Comparison of ENCODE assay signal across 3 cellular contexts in the genomic region with DNA sequence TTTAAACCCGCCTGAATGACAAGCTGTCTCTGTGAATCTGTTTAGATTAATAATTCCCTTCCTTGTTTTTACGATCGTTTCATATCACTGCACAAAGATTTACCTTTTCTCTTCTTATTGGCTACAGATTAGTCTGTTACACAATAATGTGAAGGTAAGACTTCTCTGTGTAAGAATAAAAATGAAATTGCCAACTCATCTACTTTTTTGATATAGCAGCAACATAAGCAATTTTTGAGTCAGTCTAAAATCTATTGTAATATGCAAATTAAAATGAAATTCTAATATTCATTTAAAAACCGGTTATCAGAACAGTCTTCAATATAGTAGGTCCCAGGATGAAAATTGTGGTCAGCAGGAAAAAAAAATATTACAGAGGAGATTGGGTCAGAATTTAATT.
TF ChIP-seq lines count a peak whose summit lies in the region.

No MANE protein-coding gene starts in this region.

TF ChIP-seq in HepG2, 621 proteins besides CTCF, POLR2A, EP300 and RAD21 (continues in another document):
- no peak for TF ChIP-seq MXD3 (CRISPR knock-in tag; IDR thresholded peaks at IDR 0.05)
- TF ChIP-seq ZNF891 (CRISPR knock-in tag; IDR thresholded peaks at IDR 0.05) = no peak
- no peak for TF ChIP-seq DMTF1 (CRISPR knock-in tag; IDR thresholded peaks at IDR 0.05)
- TF ChIP-seq TMF1 (CRISPR knock-in tag; IDR thresholded peaks at IDR 0.05; ENCODE audit: low read depth) = no peak
- peak; percentile 62 to 87; a peak in 3 of 4 replicates for TF ChIP-seq MAFK (conservative IDR thresholded peaks at IDR 0.05 in 1 of 2, IDR thresholded peaks at IDR 0.05 in 1 of 2; ENCODE audit: low read length in 2 of 2)
- TF ChIP-seq TARDBP (CRISPR knock-in tag; IDR thresholded peaks at IDR 0.05) = no peak
- TF ChIP-seq SP4 (CRISPR knock-in tag; IDR thresholded peaks at IDR 0.05) = no peak
- TF ChIP-seq ZFYVE20 (CRISPR knock-in tag; IDR thresholded peaks at IDR 0.05; ENCODE audit: borderline replicate concordance, low read depth) = no peak
- no peak for TF ChIP-seq TAF15 (IDR thresholded peaks at IDR 0.05; ENCODE audit: low read depth, low read length, poor library complexity, severe bottlenecking)
- peak; percentile 78 for TF ChIP-seq MAFF (IDR thresholded peaks at IDR 0.05; ENCODE audit: low read depth, low read length)
- TF ChIP-seq, protein P1, sequence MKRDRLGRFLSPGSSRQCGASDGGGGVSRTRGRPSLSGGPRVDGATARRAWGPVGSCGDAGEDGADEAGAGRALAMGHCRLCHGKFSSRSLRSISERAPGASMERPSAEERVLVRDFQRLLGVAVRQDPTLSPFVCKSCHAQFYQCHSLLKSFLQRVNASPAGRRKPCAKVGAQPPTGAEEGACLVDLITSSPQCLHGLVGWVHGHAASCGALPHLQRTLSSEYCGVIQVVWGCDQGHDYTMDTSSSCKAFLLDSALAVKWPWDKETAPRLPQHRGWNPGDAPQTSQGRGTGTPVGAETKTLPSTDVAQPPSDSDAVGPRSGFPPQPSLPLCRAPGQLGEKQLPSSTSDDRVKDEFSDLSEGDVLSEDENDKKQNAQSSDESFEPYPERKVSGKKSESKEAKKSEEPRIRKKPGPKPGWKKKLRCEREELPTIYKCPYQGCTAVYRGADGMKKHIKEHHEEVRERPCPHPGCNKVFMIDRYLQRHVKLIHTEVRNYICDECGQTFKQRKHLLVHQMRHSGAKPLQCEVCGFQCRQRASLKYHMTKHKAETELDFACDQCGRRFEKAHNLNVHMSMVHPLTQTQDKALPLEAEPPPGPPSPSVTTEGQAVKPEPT (CRISPR knock-in tag; IDR thresholded peaks at IDR 0.05; ENCODE audit: low read depth) = no peak
- no peak for TF ChIP-seq ZFP36L2 (CRISPR knock-in tag; IDR thresholded peaks at IDR 0.05)
- no peak for TF ChIP-seq JDP2 (CRISPR knock-in tag; IDR thresholded peaks at IDR 0.05; ENCODE audit: borderline replicate concordance)
- no peak for TF ChIP-seq CCAR2 (optimal IDR thresholded peaks at IDR 0.05; ENCODE audit: low read depth, low read length)
- TF ChIP-seq ZNF275 (CRISPR knock-in tag; IDR thresholded peaks at IDR 0.05; ENCODE audit: borderline replicate concordance) = no peak

TF ChIP-seq in A549, 52 proteins besides CTCF, POLR2A, EP300 and RAD21:
- TF ChIP-seq RARB (CRISPR knock-in tag; IDR thresholded peaks at IDR 0.05) (no peak), ELK1 (IDR thresholded peaks at IDR 0.05; ENCODE audit: low read depth, low read length) (no peak), MAFK (IDR thresholded peaks at IDR 0.05; ENCODE audit: partially characterized antibody) (peak; percentile 60)

TF ChIP-seq in IMR-90, 13 proteins besides CTCF, POLR2A, EP300 and RAD21:
- no peak for TF ChIP-seq FOS (IDR thresholded peaks at IDR 0.05; ENCODE audit: low read depth, low read length)
- TF ChIP-seq MAFK (IDR thresholded peaks at IDR 0.05; ENCODE audit: low read depth, low read length) = peak; percentile 35; the same call in 1 of the 2 replicates
TF ChIP-seq in IMR-90: peak in this region for 1.
